Comparison of ENCODE assay signal across 8 cellular contexts in the genomic region with DNA sequence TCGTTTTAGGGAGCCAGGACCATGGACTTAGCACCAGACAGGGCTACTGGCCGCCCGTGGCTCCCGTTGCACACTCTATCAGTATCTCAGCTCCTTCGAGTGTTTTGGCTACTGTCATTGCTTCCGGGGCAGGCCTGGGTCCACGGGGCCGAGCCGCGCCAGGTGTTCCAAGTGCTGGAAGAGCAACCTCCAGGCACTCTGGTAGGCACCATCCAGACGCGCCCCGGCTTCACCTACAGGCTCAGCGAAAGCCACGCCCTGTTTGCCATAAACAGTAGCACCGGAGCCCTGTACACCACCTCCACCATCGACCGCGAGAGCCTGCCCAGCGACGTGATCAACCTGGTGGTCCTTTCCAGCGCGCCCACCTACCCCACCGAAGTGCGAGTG. TPM values are rescaled to one million over a fixed set of nuclear protein-coding genes. Genes with fewer than 3 reads are reported as not detected.
A peak's percentile ranks its signal among the peaks of the same experiment; 100 is the strongest.
DNase-seq lines count a peak whose midpoint lies in the region; ATAC-seq and TF ChIP-seq lines count a peak whose summit lies in the region.

No MANE protein-coding gene starts in this region.

- peaks cover 1% of the 10 kb centered on the region for H3K36me3 Mint-ChIP-seq in T-helper 1 cell treated with Interleukin-12 subunit alpha and Interleukin-12 subunit beta and Interleukin-4 antibody, amounts not matched to agents 30 μg/mL and 1 μg/mL, for 36 hours (ENCODE audit: low read depth)
- H3K36me3 Mint-ChIP-seq in neural progenitor cell = peaks cover 35% of the 10 kb centered on the region

- H3K79me2 ChIP-seq in neural progenitor cell (ENCODE audit: low read depth) = peaks cover 58% of the 10 kb centered on the region

- DNase-seq in T-helper 1 cell (no peak), WERI-Rb-1 (peak; percentile 48), foreskin fibroblast (no peak), neural progenitor cell (ENCODE audit: low spot score) (peak; percentile 44)

- peaks cover 16% of the 10 kb centered on the region for H4K20me1 ChIP-seq in neural progenitor cell (ENCODE audit: low read depth)

- ATAC-seq in HG02884 (IDR thresholded peaks at IDR 0.05; ENCODE audit: unreplicated experiment) (no peak), HG03457 (IDR thresholded peaks at IDR 0.05; ENCODE audit: unreplicated experiment) (no peak), GM19463 (IDR thresholded peaks at IDR 0.05; ENCODE audit: unreplicated experiment) (no peak)

- peaks cover 21% of the 10 kb centered on the region for H3K4me1 Mint-ChIP-seq in T-helper 1 cell treated with Interleukin-12 subunit alpha and Interleukin-12 subunit beta and Interleukin-4 antibody, amounts not matched to agents 30 μg/mL and 1 μg/mL, for 36 hours (ENCODE audit: low read depth)
- peaks cover 41% of the 10 kb centered on the region for H3K4me1 Mint-ChIP-seq in neural progenitor cell

- no peaks in the 10 kb centered on the region for H3K9me3 ChIP-seq in WERI-Rb-1 (ENCODE audit: severe bottlenecking)
- H3K9me3 ChIP-seq in neural progenitor cell (ENCODE audit: low read depth) = no peaks in the 10 kb centered on the region

- peak overlapping the region; percentile 89 for H3K4me3 ChIP-seq in WERI-Rb-1 (ENCODE audit: low read depth, low read length)
- H3K4me3 ChIP-seq in foreskin fibroblast (ENCODE audit: low read depth in 1 of 2, low read length in 2 of 2) = peak overlapping the region; percentile 70 to 99
- H3K4me3 ChIP-seq in neural progenitor cell = peak overlapping the region; percentile 97

- H3K36me3 ChIP-seq in WERI-Rb-1 (no peaks in the 10 kb centered on the region), neural progenitor cell (no peaks in the 10 kb centered on the region)

- H3F3A ChIP-seq in neural progenitor cell (ENCODE audit: low read depth) = peaks cover 30% of the 10 kb centered on the region

- peak overlapping the region; percentile 86 for H3K4me3 Mint-ChIP-seq in T-helper 1 cell treated with Interleukin-12 subunit alpha and Interleukin-12 subunit beta and Interleukin-4 antibody, amounts not matched to agents 30 μg/mL and 1 μg/mL, for 36 hours
- peak overlapping the region; percentile 94 for H3K4me3 Mint-ChIP-seq in neural progenitor cell

- peaks cover 57% of the 10 kb centered on the region for H3K27me3 Mint-ChIP-seq in T-helper 1 cell treated with Interleukin-12 subunit alpha and Interleukin-12 subunit beta and Interleukin-4 antibody, amounts not matched to agents 30 μg/mL and 1 μg/mL, for 36 hours (ENCODE audit: low read depth)
- peaks cover 10% of the 10 kb centered on the region for H3K27me3 Mint-ChIP-seq in neural progenitor cell (ENCODE audit: insufficient read depth, low read depth)

- no peak overlapping the region for H3K27ac Mint-ChIP-seq in T-helper 1 cell treated with Interleukin-12 subunit alpha and Interleukin-12 subunit beta and Interleukin-4 antibody, amounts not matched to agents 30 μg/mL and 1 μg/mL, for 36 hours
- peak overlapping the region; percentile 82 for H3K27ac Mint-ChIP-seq in neural progenitor cell

- peak overlapping the region; percentile 30 for H3K9ac ChIP-seq in neural progenitor cell

- H3K4me2 ChIP-seq in neural progenitor cell = peak overlapping the region; percentile 91

- H3K27ac ChIP-seq in WERI-Rb-1 (no peak overlapping the region), neural progenitor cell (no peak overlapping the region)

- H3K4me1 ChIP-seq in neural progenitor cell = peaks cover 12% of the 10 kb centered on the region

- peak overlapping the region; percentile 95 for H2AFZ ChIP-seq in neural progenitor cell (replicated peaks)

- H3K27me3 ChIP-seq in WERI-Rb-1 (ENCODE audit: insufficient read depth, low read depth, severe bottlenecking) (no peaks in the 10 kb centered on the region), neural progenitor cell (no peaks in the 10 kb centered on the region)

- TF ChIP-seq CTCF in WERI-Rb-1 (IDR thresholded peaks at IDR 0.05; ENCODE audit: low read depth, low read length) = no peak
- no peak for TF ChIP-seq CTCF in foreskin fibroblast (IDR thresholded peaks at IDR 0.05; ENCODE audit: low read depth, low read length)
- TF ChIP-seq CTCF in neural progenitor cell (IDR thresholded peaks at IDR 0.05) = no peak

- H3K9me3 Mint-ChIP-seq in T-helper 1 cell treated with Interleukin-12 subunit alpha and Interleukin-12 subunit beta and Interleukin-4 antibody, amounts not matched to agents 30 μg/mL and 1 μg/mL, for 36 hours = no peaks in the 10 kb centered on the region
- H3K9me3 Mint-ChIP-seq in neural progenitor cell = no peaks in the 10 kb centered on the region

RNA-seq across cellular contexts. Expression of a gene that starts 1.6 kb away (rescaled TPM):
- 7.4 and 8.5 TPM in 2 replicates for total RNA-seq in neural progenitor cell (ENCODE audit: low replicate concordance)

Comparison
In these comparisons a context has a peak if more than half of its experiments do, and no peak if none do; other contexts are left out.
1. DNase-seq: peak in WERI-Rb-1 (single experiment) and neural progenitor cell (single experiment); none in T-helper 1 cell (0 of 5) and foreskin fibroblast (0 of 2).
2. Peak in every context shown above with its lines, with median percentiles within 50 percentile points of each other: H3K4me3 ChIP-seq.